ENCODE assay signal across 9 cellular contexts in genomic region chr2:176122266-176122632, GRCh38. TPM values are rescaled to one million over a fixed set of nuclear protein-coding genes. Genes with fewer than 3 reads are reported as not detected.
DNase-seq lines count a peak whose midpoint lies in the region; ATAC-seq and TF ChIP-seq lines count a peak whose summit lies in the region.
"Had no signal": no experiment of that assay in that cellular context is flagged by ENCODE, and none has a peak within 500 bp of the region (broad histone marks: within the 10 kb centered on the region; RNA-seq: fewer than 3 reads in every experiment).

No MANE protein-coding gene starts in this region.

- intact Hi-C loops in esophagus muscularis mucosa (cut with DNase I) = no loop called here
- intact Hi-C loops in PC-3 (cut with micrococcal nuclease) = no loop called here

- no peaks in the 10 kb centered on the region for H3K79me2 ChIP-seq in PC-3 (ENCODE audit: low read length)

- no peak for TF ChIP-seq EP300 in esophagus muscularis mucosa (IDR thresholded peaks at IDR 0.05)

- H3K9me3 ChIP-seq in HUES64 (ENCODE audit: insufficient read depth, low read depth, low read length) (no peaks in the 10 kb centered on the region), esophagus muscularis mucosa (no peaks in the 10 kb centered on the region), neuron (ENCODE audit: low read length) (peaks cover 5% of the 10 kb centered on the region), PC-3 (ENCODE audit: low read length) (no peaks in the 10 kb centered on the region)
- H3K9me3 ChIP-seq: HAP-1 had no signal

- H3K4me3 ChIP-seq in HUES64 (ENCODE audit: low read length) (peak overlapping the region; percentile 36), esophagus muscularis mucosa (peak overlapping the region; percentile 48 to 62 (median 50)), neuron (ENCODE audit: low read length) (peak overlapping the region; percentile 42), PC-3 (ENCODE audit: low read length) (no peak overlapping the region)
- H3K4me3 ChIP-seq: HAP-1 had no signal

- no peaks in the 10 kb centered on the region for H3K36me3 ChIP-seq in HUES64 (ENCODE audit: insufficient read depth, low read length)
- H3K36me3 ChIP-seq in esophagus muscularis mucosa = no peaks in the 10 kb centered on the region
- no peaks in the 10 kb centered on the region for H3K36me3 ChIP-seq in neuron (ENCODE audit: insufficient read depth, low read length)
- H3K36me3 ChIP-seq in PC-3 (ENCODE audit: low read depth, low read length) = no peaks in the 10 kb centered on the region; the same call in 1 of the 2 replicates
- H3K36me3 ChIP-seq: HAP-1 had no signal

- H3K9me2 ChIP-seq in PC-3 (replicated peaks; ENCODE audit: low read length) = no peaks in the 10 kb centered on the region

- no peak overlapping the region for H3K27ac ChIP-seq in HUES64 (ENCODE audit: low read depth, low read length)
- H3K27ac ChIP-seq in esophagus muscularis mucosa (replicated peaks in 1 of 4) = peak overlapping the region in 1 of 4 donors; percentile 64
- no peak overlapping the region for H3K27ac ChIP-seq in PC-3 (ENCODE audit: low read length)

- H4K20me1 ChIP-seq in PC-3 (ENCODE audit: low read length) = no peaks in the 10 kb centered on the region

- no peak for ATAC-seq in PC-3

- no peaks in the 10 kb centered on the region; the same call in 1 of the 2 replicates for H3K4me1 ChIP-seq in HUES64 (ENCODE audit: insufficient read depth, low read length)
- peaks cover 16 to 40% (median 29%) of the 10 kb centered on the region in 4 donors for H3K4me1 ChIP-seq in esophagus muscularis mucosa
- peaks cover 7% of the 10 kb centered on the region for H3K4me1 ChIP-seq in neuron (ENCODE audit: insufficient read depth, low read length)
- no peaks in the 10 kb centered on the region for H3K4me1 ChIP-seq in PC-3 (ENCODE audit: insufficient read depth, low read length)
- H3K4me1 ChIP-seq: HAP-1 had no signal

- CTCF ChIA-PET in PC-3 (lab: Charles Lee) = no interaction called here

- H2AFZ ChIP-seq in neuron (ENCODE audit: low read depth, low read length) (peak overlapping the region; percentile 96), PC-3 (ENCODE audit: low read length) (no peak overlapping the region)

- no peak overlapping the region for H3K4me2 ChIP-seq in PC-3 (ENCODE audit: low read length)

- TF ChIP-seq CTCF in esophagus muscularis mucosa (IDR thresholded peaks at IDR 0.05) = no peak
- TF ChIP-seq CTCF in PC-3 (conservative IDR thresholded peaks at IDR 0.05; ENCODE audit: low read depth, low read length) = no peak

- no peak overlapping the region for H3K9ac ChIP-seq in HUES64 (ENCODE audit: low read depth, low read length)
- no peak overlapping the region for H3K9ac ChIP-seq in PC-3 (ENCODE audit: low read length)

- no peaks in the 10 kb centered on the region for H3F3A ChIP-seq in PC-3 (ENCODE audit: low read length, unreplicated experiment)

- BruUV-seq in PC-3 (replicated peaks; lab: Mats Ljungman, UMichigan) = no TSS peak

- WGBS in HUES64 = under 1% methylated on average over 38 of the region's 38 CpGs
- WGBS in esophagus muscularis mucosa = 7% methylated on average over 35 of the region's 38 CpGs

- POLR2A ChIA-PET in PC-3 (lab: Charles Lee; ENCODE audit: unreplicated experiment) = no interaction called here

- DNase-seq in AG08395 (ENCODE audit: low spot score) = peak; percentile 54
- DNase-seq in esophagus muscularis mucosa (ENCODE audit: extremely low spot score) = no peak
- DNase-seq in SIG-M5 treated with dmso at 0.1 percent for 504 hours (lab: John Stamatoyannopoulos, UW; ENCODE audit: unreplicated experiment) = no peak
- no peak for DNase-seq in PC-3
- no peak for DNase-seq in NCI-H2107 treated with DMSO at 0.1 percent for 48 hours (lab: John Stamatoyannopoulos, UW; ENCODE audit: unreplicated experiment)
- no peak for DNase-seq in DMS153 treated with DMSO at 0.1 percent for 48 hours (lab: John Stamatoyannopoulos, UW; ENCODE audit: unreplicated experiment)

- peaks cover 100% of the 10 kb centered on the region for H3K27me3 ChIP-seq in HUES64 (ENCODE audit: insufficient read depth, low read length)
- H3K27me3 ChIP-seq in esophagus muscularis mucosa = peaks cover 10 to 100% (median 86%) of the 10 kb centered on the region in 4 donors
- peaks cover 95% of the 10 kb centered on the region for H3K27me3 ChIP-seq in neuron (ENCODE audit: insufficient read depth, low read length)
- no peaks in the 10 kb centered on the region for H3K27me3 ChIP-seq in PC-3 (ENCODE audit: low read length)

- TF ChIP-seq POLR2A in esophagus muscularis mucosa (IDR thresholded peaks at IDR 0.05; ENCODE audit: low read depth) = no peak

RNA-seq across cellular contexts. Expression of gene HOXD9, which starts 0.3 kb away (rescaled TPM):
- polyA plus RNA-seq in HUES64 (2013, experiment 1 of 2) = 0.40 TPM
- polyA plus RNA-seq in HUES64 (2013, experiment 2 of 2) = 0.70 TPM
- total RNA-seq in esophagus muscularis mucosa = 1 to 10 TPM in 1 of 4 donors, under 1 TPM in 3; 0.83 to 2.2 (median 0.99) TPM
- total RNA-seq in PC-3 (2014; rRNA removed) = not detected in 2 replicates

RNA-seq across cellular contexts. Expression of gene HOXD10, which starts 5.7 kb away (rescaled TPM):
- polyA plus RNA-seq in HUES64 (2013, experiment 1 of 2) = 0.15 TPM
- 0.19 TPM for polyA plus RNA-seq in HUES64 (2013, experiment 2 of 2)
- under 1 TPM in 2 of 4 donors, not detected in 2; 0.42 to 0.50 TPM for total RNA-seq in esophagus muscularis mucosa
- total RNA-seq in PC-3 (2014; rRNA removed) = not detected in 2 replicates

RNA-seq across cellular contexts. Expression of gene HOXD8, which starts 7.3 kb away (rescaled TPM):
- polyA plus RNA-seq in HUES64 (2013, experiment 1 of 2) = 0.30 TPM
- 0.57 TPM for polyA plus RNA-seq in HUES64 (2013, experiment 2 of 2)
- 1 to 10 TPM; 3.7 to 4.8 (median 4.3) TPM for total RNA-seq in esophagus muscularis mucosa
- 1.9 and 2.9 TPM in 2 replicates for total RNA-seq in PC-3 (2014; rRNA removed)

RNA-seq across cellular contexts. Expression of gene HOXD11, which starts 15.2 kb away (rescaled TPM):
- not detected for polyA plus RNA-seq in HUES64 (2013, experiment 1 of 2)
- 0.38 TPM for polyA plus RNA-seq in HUES64 (2013, experiment 2 of 2)
- total RNA-seq in esophagus muscularis mucosa (not detected), PC-3 (2014; rRNA removed) (not detected in 2 replicates)

RNA-seq across cellular contexts. Expression of gene HOXD12, which starts 22.7 kb away (rescaled TPM):
- not detected for polyA plus RNA-seq in HUES64 (2013, experiment 1 of 2)
- not detected for polyA plus RNA-seq in HUES64 (2013, experiment 2 of 2)
- not detected for total RNA-seq in esophagus muscularis mucosa
- not detected in 2 replicates for total RNA-seq in PC-3 (2014; rRNA removed)
